In genomic region chr12:93429852-93430251, GRCh38 we compare ENCODE assay signal across 26 cellular contexts. TPM values are rescaled to one million over a fixed set of nuclear protein-coding genes. Genes with fewer than 3 reads are reported as not detected.
A peak's percentile ranks its signal among the peaks of the same experiment; 100 is the strongest.
DNase-seq lines count a peak whose midpoint lies in the region; ATAC-seq and TF ChIP-seq lines count a peak whose summit lies in the region.
"Had no signal": no experiment of that assay in that cellular context is flagged by ENCODE, and none has a peak within 500 bp of the region (broad histone marks: within the 10 kb centered on the region; RNA-seq: fewer than 3 reads in every experiment).

No MANE protein-coding gene starts in this region.

- in situ Hi-C loops in KBM-7 (cut with MboI; ENCODE audit: low pct_unique_long_range_greater_than_20kb, low sequenced_read_pairs) = no loop called here

- no peaks in the 10 kb centered on the region for H3K9me3 ChIP-seq in cardiac muscle cell (ENCODE audit: low read depth)
- no peaks in the 10 kb centered on the region for H3K9me3 ChIP-seq in right atrium auricular region
- H3K9me3 ChIP-seq: BE2C, colonic mucosa, esophagus muscularis mucosa, prostate gland, tibial artery had no signal

- no peak for ATAC-seq in memory B cell (ENCODE audit: low read depth)
- no peak for ATAC-seq in GM21526 (IDR thresholded peaks at IDR 0.05; ENCODE audit: low FRiP score, unreplicated experiment)
- ATAC-seq: left colon had no signal

- DNase-seq in cardiac muscle cell (ENCODE audit: low read depth in 1 of 2, low spot score in 1 of 2) = no peak
- no peak for DNase-seq in right atrium auricular region (ENCODE audit: low spot score)
- no peak for DNase-seq in memory B cell (ENCODE audit: low spot score in 2 of 2)
- DNase-seq in type B pancreatic cell (ENCODE audit: extremely low spot score, unreplicated experiment) = no peak
- no peak for DNase-seq in NCI-H526 treated with DMSO at 0.1 percent for 48 hours (lab: John Stamatoyannopoulos, UW)
- no peak for DNase-seq in KBM-7
- DNase-seq: activated CD4-positive, alpha-beta T cell treated with anti-CD3 and anti-CD28 coated beads for 1 hour; activated naive CD4-positive, alpha-beta T cell; amygdala; BE2C; colonic mucosa; effector memory CD4-positive, alpha-beta T cell; hippocampal formation; immature natural killer cell; KG1; left colon; mesenchymal stem cell; NCI-H1436; NCI-H2081 treated with DMSO at 0.1 percent for 48 hours; NCI-H82; tibial artery had no signal

- TF ChIP-seq CTCF in cardiac muscle cell (IDR thresholded peaks at IDR 0.05; ENCODE audit: low read depth, low read length) (no peak), right atrium auricular region (IDR thresholded peaks at IDR 0.05) (no peak), VCaP (conservative IDR thresholded peaks at IDR 0.05) (no peak), type B pancreatic cell (conservative IDR thresholded peaks at IDR 0.05) (no peak)

- H3K4me1 ChIP-seq in cardiac muscle cell (ENCODE audit: low read depth) = peaks cover 32% of the 10 kb centered on the region
- H3K4me1 ChIP-seq in right atrium auricular region = peaks cover 0 to 75% of the 10 kb centered on the region in 2 donors

- H3K27me3 Mint-ChIP-seq in memory B cell (no peaks in the 10 kb centered on the region), type B pancreatic cell (no peaks in the 10 kb centered on the region)

- no peaks in the 10 kb centered on the region for H3K36me3 ChIP-seq in cardiac muscle cell
- H3K36me3 ChIP-seq in right atrium auricular region = no peaks in the 10 kb centered on the region
- H3K36me3 ChIP-seq: BE2C, colonic mucosa, esophagus muscularis mucosa, prostate gland, tibial artery had no signal

- H3K36me3 Mint-ChIP-seq in memory B cell (no peaks in the 10 kb centered on the region), type B pancreatic cell (peaks cover 6% of the 10 kb centered on the region)
- H3K36me3 Mint-ChIP-seq: immature natural killer cell had no signal

- peak overlapping the region; percentile 76 for H3K27ac Mint-ChIP-seq in memory B cell
- peak overlapping the region; percentile 67 for H3K27ac Mint-ChIP-seq in type B pancreatic cell
- H3K27ac Mint-ChIP-seq: immature natural killer cell; T-helper 1 cell treated with Interleukin-12 subunit alpha and Interleukin-12 subunit beta and Interleukin-4 antibody, amounts not matched to agents 30 μg/mL and 1 μg/mL, for 36 hours had no signal

- H3K9me3 Mint-ChIP-seq in memory B cell (no peaks in the 10 kb centered on the region), type B pancreatic cell (no peaks in the 10 kb centered on the region)
- H3K9me3 Mint-ChIP-seq: immature natural killer cell; T-helper 1 cell treated with Interleukin-12 subunit alpha and Interleukin-12 subunit beta and Interleukin-4 antibody, amounts not matched to agents 30 μg/mL and 1 μg/mL, for 36 hours had no signal

- H3K4me3 Mint-ChIP-seq in memory B cell (peak overlapping the region; percentile 46), type B pancreatic cell (no peak overlapping the region)
- H3K4me3 Mint-ChIP-seq: immature natural killer cell; T-helper 1 cell treated with Interleukin-12 subunit alpha and Interleukin-12 subunit beta and Interleukin-4 antibody, amounts not matched to agents 30 μg/mL and 1 μg/mL, for 36 hours had no signal

- no peaks in the 10 kb centered on the region for H3K27me3 ChIP-seq in cardiac muscle cell
- no peaks in the 10 kb centered on the region for H3K27me3 ChIP-seq in right atrium auricular region
- H3K27me3 ChIP-seq: BE2C, colonic mucosa, esophagus muscularis mucosa, tibial artery had no signal

- H3K4me1 Mint-ChIP-seq in memory B cell (peaks cover 38% of the 10 kb centered on the region), type B pancreatic cell (ENCODE audit: unreplicated experiment) (peaks cover 44% of the 10 kb centered on the region)

- H3K27ac ChIP-seq in cardiac muscle cell (peak overlapping the region; percentile 58), right atrium auricular region (no peak overlapping the region), VCaP (peak overlapping the region; percentile 71)
- H3K27ac ChIP-seq: colonic mucosa, esophagus muscularis mucosa, tibial artery had no signal

- H3K4me3 ChIP-seq in cardiac muscle cell = no peak overlapping the region
- no peak overlapping the region for H3K4me3 ChIP-seq in right atrium auricular region
- H3K4me3 ChIP-seq: colonic mucosa, esophagus muscularis mucosa, prostate gland, tibial artery had no signal

RNA-seq across cellular contexts. Expression of gene UBE2N, which starts 11.9 kb away (rescaled TPM):
- total RNA-seq in cardiac muscle cell (17.2 and 36.1 TPM in 2 replicates), right atrium auricular region (10 to 100 TPM; 30.2 to 41.5 TPM), type B pancreatic cell (ENCODE audit: low replicate concordance) (95.1 and 102 TPM in 2 replicates)
- 131 and 168 TPM in 2 replicates for polyA plus RNA-seq in cardiac muscle cell

RNA-seq across cellular contexts. Expression of gene MRPL42, which starts 37.5 kb away (rescaled TPM):
- total RNA-seq in cardiac muscle cell = 24.0 and 41.5 TPM in 2 replicates
- polyA plus RNA-seq in cardiac muscle cell = 92.5 and 128 TPM in 2 replicates
- total RNA-seq in right atrium auricular region = 10 to 100 TPM; 33.9 to 57.8 TPM
- 54.8 and 84.7 TPM in 2 replicates for total RNA-seq in type B pancreatic cell (ENCODE audit: low replicate concordance)

RNA-seq across cellular contexts. Expression of gene NUDT4, which starts 52.1 kb away (rescaled TPM):
- total RNA-seq in cardiac muscle cell (338 and 386 TPM in 2 replicates), right atrium auricular region (100 to 1,000 TPM; 103 to 158 TPM), type B pancreatic cell (ENCODE audit: low replicate concordance) (89.8 and 172 TPM in 2 replicates)
- 330 and 484 TPM in 2 replicates for polyA plus RNA-seq in cardiac muscle cell

Comparison
In these comparisons a context has a peak if more than half of its experiments do, and no peak if none do; other contexts are left out.
1. H3K27ac ChIP-seq: peak in cardiac muscle cell (single experiment) and VCaP (single experiment); none in right atrium auricular region (0 of 2).